ENCODE assay signal across 27 cellular contexts in genomic region chr1:236681184-236681583, GRCh38. TPM values are rescaled to one million over a fixed set of nuclear protein-coding genes. Genes with fewer than 3 reads are reported as not detected.
DNase-seq lines count a peak whose midpoint lies in the region; ATAC-seq, FAIRE-seq and TF ChIP-seq lines count a peak whose summit lies in the region.
"Had no signal": no experiment of that assay in that cellular context is flagged by ENCODE, and none has a peak within 500 bp of the region (broad histone marks: within the 10 kb centered on the region; RNA-seq: fewer than 3 reads in every experiment).

No MANE protein-coding gene starts in this region.

- peak overlapping the region; percentile 32 for H3K27ac Mint-ChIP-seq in mesothelial cell of epicardium
- no peak overlapping the region for H3K27ac Mint-ChIP-seq in stimulated activated naive B cell treated with anti-CD40 and anti-IgM and Interleukin-4, amounts not matched to agents 10 μg/mL and 1 μg/mL and 100 μg/mL, for 72 hours

- ATAC-seq in Right ventricle myocardium superior (ENCODE audit: poor library complexity) = peak; percentile 59
- no peak for ATAC-seq in stimulated activated naive B cell treated with anti-CD40 and anti-IgM and Interleukin-4, amounts not matched to agents 10 μg/mL and 1 μg/mL and 100 μg/mL, for 72 hours (replicated peaks)
- no peak for ATAC-seq in GM21786 (IDR thresholded peaks at IDR 0.05; ENCODE audit: unreplicated experiment)
- ATAC-seq: HepG2, Panc1 had no signal

- H3K27me3 Mint-ChIP-seq in mesothelial cell of epicardium (ENCODE audit: low read depth) = peaks cover 11% of the 10 kb centered on the region
- peaks cover 14 to 43% of the 10 kb centered on the region in 2 donors for H3K27me3 Mint-ChIP-seq in stimulated activated naive B cell treated with anti-CD40 and anti-IgM and Interleukin-4, amounts not matched to agents 10 μg/mL and 1 μg/mL and 100 μg/mL, for 72 hours

- intact Hi-C loops in Right ventricle myocardium superior (cut with DNase I) = loop anchor here (10.0 kb wide), 1 partner anchor 66 kb away; no protein-coding TSS in a partner anchor
- intact Hi-C loops in cardiac septum (cut with DNase I) = no loop called here

- no peak for FAIRE-seq in H54 (lab: Jason Lieb, UNC)
- FAIRE-seq: GM12891, HepG2 had no signal

- TF ChIP-seq CTCF in mesothelial cell of epicardium (IDR thresholded peaks at IDR 0.05; ENCODE audit: unreplicated experiment) = no peak

- H3K9me3 Mint-ChIP-seq in mesothelial cell of epicardium = no peaks in the 10 kb centered on the region
- peaks cover 5 to 7% of the 10 kb centered on the region in 2 donors for H3K9me3 Mint-ChIP-seq in stimulated activated naive B cell treated with anti-CD40 and anti-IgM and Interleukin-4, amounts not matched to agents 10 μg/mL and 1 μg/mL and 100 μg/mL, for 72 hours

- TF ChIP-seq POLR2A in H54 (IDR thresholded peaks at IDR 0.05; ENCODE audit: low read depth, low read length) = no peak

- H3K4me1 Mint-ChIP-seq in mesothelial cell of epicardium = peaks cover 6% of the 10 kb centered on the region
- H3K4me1 Mint-ChIP-seq in stimulated activated naive B cell treated with anti-CD40 and anti-IgM and Interleukin-4, amounts not matched to agents 10 μg/mL and 1 μg/mL and 100 μg/mL, for 72 hours = peaks cover 5 to 7% of the 10 kb centered on the region in 2 donors

- DNase-seq in Right ventricle myocardium superior (no peak), cardiac septum (ENCODE audit: low spot score) (no peak), foreskin melanocyte (peak; percentile 60), mesothelial cell of epicardium (ENCODE audit: low spot score in 2 of 2, unreplicated experiment in 2 of 2) (no peak), H54 (ENCODE audit: insufficient read length, low spot score) (no peak)
- no peak for DNase-seq in stimulated activated naive B cell treated with anti-CD40 and anti-IgM and Interleukin-4, amounts not matched to agents 10 μg/mL and 1 μg/mL and 100 μg/mL, for 72 hours
- DNase-seq: DMS79, EL, GDM1, Karpas-422, NCI-H1092, NCI-H1436, NCI-H187, NCI-H2081 treated with DMSO at 0.1 percent for 48 hours, NCI-H2171, NCI-H226, NCI-H510A, NCI-H69, SIG-M5, SK-N-SH had no signal

- H3K4me3 Mint-ChIP-seq in mesothelial cell of epicardium = no peak overlapping the region
- no peak overlapping the region for H3K4me3 Mint-ChIP-seq in stimulated activated naive B cell treated with anti-CD40 and anti-IgM and Interleukin-4, amounts not matched to agents 10 μg/mL and 1 μg/mL and 100 μg/mL, for 72 hours

- H3K36me3 Mint-ChIP-seq in mesothelial cell of epicardium = no peaks in the 10 kb centered on the region
- H3K36me3 Mint-ChIP-seq in stimulated activated naive B cell treated with anti-CD40 and anti-IgM and Interleukin-4, amounts not matched to agents 10 μg/mL and 1 μg/mL and 100 μg/mL, for 72 hours = peaks cover 4 to 7% of the 10 kb centered on the region in 2 donors

RNA-seq across cellular contexts. Expression of gene ACTN2, which starts 5.1 kb away (rescaled TPM):
- total RNA-seq in Right ventricle myocardium superior = 1,943 TPM
- 3,389 TPM for total RNA-seq in cardiac septum
- total RNA-seq in mesothelial cell of epicardium = 1.7 to 2.2 TPM (median 1.9 TPM) in 3 replicates
- total RNA-seq: A172, HT-29, OCI-LY7 had no signal

Comparison
In these comparisons a context has a peak if more than half of its experiments do, and no peak if none do; other contexts are left out.
1. RNA of gene ACTN2, which starts 5.1 kb away (total RNA-seq): 3,389 TPM in cardiac septum (single experiment) and 1,943 TPM in Right ventricle myocardium superior (single experiment); 1.7 to 2.2 TPM in mesothelial cell of epicardium; every median in the first group is over 100 times any median in the second.